ENCODE assay signal across 1 cellular context in the genomic region with DNA sequence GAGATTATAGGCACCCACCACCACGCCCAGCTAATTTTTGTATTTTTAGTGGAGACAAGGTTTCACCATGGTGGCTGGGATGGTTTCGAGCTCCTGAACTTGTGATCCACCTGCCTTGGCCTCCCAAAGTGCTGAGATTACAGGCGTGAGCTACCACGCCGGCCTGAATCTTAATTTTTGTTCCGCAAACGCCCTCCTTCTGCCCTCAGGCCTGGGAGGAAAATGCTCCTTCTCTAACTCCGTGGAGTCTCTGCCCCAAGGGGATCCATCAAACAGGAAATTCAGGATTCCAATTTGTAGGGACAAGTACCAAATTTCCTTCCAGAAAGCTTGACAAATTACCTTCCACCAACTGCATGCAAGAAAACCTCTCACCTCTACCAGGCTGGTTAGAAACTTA.
TF ChIP-seq lines count a peak whose summit lies in the region.

No MANE protein-coding gene starts in this region.

TF ChIP-seq in GM23338, 12 proteins besides CTCF, POLR2A, EP300 and RAD21 (continued from another document):
- TF ChIP-seq EZH2phosphoT487 (IDR thresholded peaks at IDR 0.05; ENCODE audit: unreplicated experiment) (no peak), NANOG (IDR thresholded peaks at IDR 0.05; ENCODE audit: borderline replicate concordance) (no peak)
